ENCODE assay signal across 11 cellular contexts in genomic region chr2:179842498-179843153, GRCh38. TPM values are rescaled to one million over a fixed set of nuclear protein-coding genes. Genes with fewer than 3 reads are reported as not detected.
DNase-seq lines count a peak whose midpoint lies in the region; ATAC-seq and TF ChIP-seq lines count a peak whose summit lies in the region.
"Had no signal": no experiment of that assay in that cellular context is flagged by ENCODE, and none has a peak within 500 bp of the region (broad histone marks: within the 10 kb centered on the region; RNA-seq: fewer than 3 reads in every experiment).

No MANE protein-coding gene starts in this region.

- no peak overlapping the region for H3K27ac Mint-ChIP-seq in nephron
- H3K27ac Mint-ChIP-seq in CD4-positive, alpha-beta T cell, result no peak overlapping the region
- no peak overlapping the region for H3K27ac Mint-ChIP-seq in CD8-positive, alpha-beta memory T cell
- H3K27ac Mint-ChIP-seq: natural killer cell treated with Interleukin-12 subunit alpha and Interleukin-12 subunit beta and Interleukin-15 and Interleukin-18, amount 100 ng/mL, for 72 hours had no signal

- intact Hi-C loops in CD4-positive, alpha-beta T cell (cut with DNase I, micrococcal nuclease), result no loop called here

- peak; percentile 60 for DNase-seq in DMS53 (lab: John Stamatoyannopoulos, UW)
- no peak for DNase-seq in DMS53 treated with DMSO at 0.1 percent for 48 hours (lab: John Stamatoyannopoulos, UW; ENCODE audit: unreplicated experiment)
- peak; percentile 56 for DNase-seq in LHCN-M2 (ENCODE audit: low read depth)
- DNase-seq in astrocyte of the spinal cord (ENCODE audit: low read depth, low spot score), result peak; percentile 27
- no peak for DNase-seq in CD4-positive, alpha-beta T cell
- DNase-seq in NCI-H510A (lab: John Stamatoyannopoulos, UW), result no peak
- DNase-seq in CD8-positive, alpha-beta memory T cell, result no peak

- TF ChIP-seq CTCF in astrocyte of the spinal cord (IDR thresholded peaks at IDR 0.05; ENCODE audit: low read depth, low read length) (peak; percentile 49), nephron (IDR thresholded peaks at IDR 0.05; ENCODE audit: unreplicated experiment in 3 of 3) (peak in 2 of 3 experiments; percentile 22 to 56)
- no peak for TF ChIP-seq CTCF in CD4-positive, alpha-beta T cell (IDR thresholded peaks at IDR 0.05)

- in situ Hi-C loops in astrocyte of the spinal cord (cut with HindIII; ENCODE audit: low sequenced_read_pairs), result no loop called here

- CTCF ChIA-PET in CD4-positive, alpha-beta T cell (lab: Charles Lee), result no interaction called here
- CTCF ChIA-PET in CD8-positive, alpha-beta memory T cell (lab: Charles Lee), result no interaction called here

- H3K36me3 Mint-ChIP-seq in nephron (ENCODE audit: low read depth), result no peaks in the 10 kb centered on the region
- no peaks in the 10 kb centered on the region for H3K36me3 Mint-ChIP-seq in CD4-positive, alpha-beta T cell (ENCODE audit: low read depth)
- no peaks in the 10 kb centered on the region for H3K36me3 Mint-ChIP-seq in CD8-positive, alpha-beta memory T cell
- H3K36me3 Mint-ChIP-seq: natural killer cell treated with Interleukin-12 subunit alpha and Interleukin-12 subunit beta and Interleukin-15 and Interleukin-18, amount 100 ng/mL, for 72 hours had no signal

- H3K36me3 ChIP-seq in CD8-positive, alpha-beta memory T cell (ENCODE audit: insufficient read depth, low read length), result no peaks in the 10 kb centered on the region

- no peak overlapping the region for H3K4me3 Mint-ChIP-seq in nephron
- no peak overlapping the region for H3K4me3 Mint-ChIP-seq in CD4-positive, alpha-beta T cell
- no peak overlapping the region for H3K4me3 Mint-ChIP-seq in CD8-positive, alpha-beta memory T cell
- H3K4me3 Mint-ChIP-seq: natural killer cell treated with Interleukin-12 subunit alpha and Interleukin-12 subunit beta and Interleukin-15 and Interleukin-18, amount 100 ng/mL, for 72 hours had no signal

- H3K9me3 Mint-ChIP-seq in nephron, result no peaks in the 10 kb centered on the region
- H3K9me3 Mint-ChIP-seq in CD4-positive, alpha-beta T cell, result no peaks in the 10 kb centered on the region
- H3K9me3 Mint-ChIP-seq in CD8-positive, alpha-beta memory T cell, result no peaks in the 10 kb centered on the region
- H3K9me3 Mint-ChIP-seq: natural killer cell treated with Interleukin-12 subunit alpha and Interleukin-12 subunit beta and Interleukin-15 and Interleukin-18, amount 100 ng/mL, for 72 hours had no signal

- no peaks in the 10 kb centered on the region for H3K9me3 ChIP-seq in CD4-positive, alpha-beta T cell (ENCODE audit: control insufficient read depth, low read length)
- no peaks in the 10 kb centered on the region for H3K9me3 ChIP-seq in CD8-positive, alpha-beta memory T cell (ENCODE audit: low read length)

- no peak overlapping the region for H3K4me3 ChIP-seq in astrocyte of the spinal cord (ENCODE audit: low read depth, low read length)
- no peak overlapping the region for H3K4me3 ChIP-seq in CD8-positive, alpha-beta memory T cell (ENCODE audit: low read length)

- peaks cover 6% of the 10 kb centered on the region for H3K27me3 ChIP-seq in CD4-positive, alpha-beta T cell (ENCODE audit: control insufficient read depth, insufficient read depth, low read length)
- H3K27me3 ChIP-seq in CD8-positive, alpha-beta memory T cell (ENCODE audit: insufficient read depth, low read length, poor library complexity, severe bottlenecking), result no peaks in the 10 kb centered on the region

- H3K4me1 ChIP-seq in CD8-positive, alpha-beta memory T cell (ENCODE audit: insufficient read depth, low read length), result no peaks in the 10 kb centered on the region

- POLR2A ChIA-PET in CD4-positive, alpha-beta T cell (lab: Charles Lee), result no interaction called here
- POLR2A ChIA-PET in CD8-positive, alpha-beta memory T cell (lab: Charles Lee), result no interaction called here

- ATAC-seq in CD4-positive, alpha-beta T cell (ENCODE audit: poor library complexity), result no peak
- ATAC-seq: natural killer cell treated with Interleukin-12 subunit alpha and Interleukin-12 subunit beta and Interleukin-15 and Interleukin-18, amount 100 ng/mL, for 72 hours had no signal

- peaks cover 5% of the 10 kb centered on the region for H3K27me3 Mint-ChIP-seq in nephron (ENCODE audit: low read depth)
- H3K27me3 Mint-ChIP-seq in CD4-positive, alpha-beta T cell, result peaks cover 9% of the 10 kb centered on the region
- H3K27me3 Mint-ChIP-seq in CD8-positive, alpha-beta memory T cell, result peaks cover 2 to 10% of the 10 kb centered on the region in 2 donors

- H3K4me1 Mint-ChIP-seq in nephron, result peaks cover 24% of the 10 kb centered on the region
- no peaks in the 10 kb centered on the region for H3K4me1 Mint-ChIP-seq in CD4-positive, alpha-beta T cell (ENCODE audit: low read depth)
- H3K4me1 Mint-ChIP-seq in CD8-positive, alpha-beta memory T cell, result no peaks in the 10 kb centered on the region

- H3K27ac ChIP-seq in CD4-positive, alpha-beta T cell (ENCODE audit: low read depth, low read length), result no peak overlapping the region
- no peak overlapping the region for H3K27ac ChIP-seq in CD8-positive, alpha-beta memory T cell (ENCODE audit: low read depth, low read length)
- H3K27ac ChIP-seq: HL-60 had no signal

RNA-seq across cellular contexts. Expression of gene ZNF385B, which starts 18.8 kb away (rescaled TPM):
- total RNA-seq in LHCN-M2 (2014; rRNA removed), result 0.13 and 0.17 TPM in 2 replicates
- 0.23 TPM for polyA plus RNA-seq in LHCN-M2 (2012)
- total RNA-seq in CD4-positive, alpha-beta T cell, result not detected
- total RNA-seq in CD8-positive, alpha-beta memory T cell, result not detected
- polyA plus RNA-seq in CD8-positive, alpha-beta memory T cell, result not detected
- total RNA-seq: A172; natural killer cell treated with Interleukin-12 subunit alpha and Interleukin-12 subunit beta and Interleukin-15 and Interleukin-18, amount 100 ng/mL, for 72 hours had no signal

Comparison
In these comparisons a context has a peak if more than half of its experiments do, and no peak if none do; other contexts are left out.
1. DNase-seq: peak in DMS53 (single experiment), LHCN-M2 (single experiment) and astrocyte of the spinal cord (single experiment); none in DMS53 treated with DMSO at 0.1 percent for 48 hours (single experiment), CD4-positive, alpha-beta T cell (0 of 10), NCI-H510A (single experiment) and CD8-positive, alpha-beta memory T cell (0 of 5).